In the genomic region with DNA sequence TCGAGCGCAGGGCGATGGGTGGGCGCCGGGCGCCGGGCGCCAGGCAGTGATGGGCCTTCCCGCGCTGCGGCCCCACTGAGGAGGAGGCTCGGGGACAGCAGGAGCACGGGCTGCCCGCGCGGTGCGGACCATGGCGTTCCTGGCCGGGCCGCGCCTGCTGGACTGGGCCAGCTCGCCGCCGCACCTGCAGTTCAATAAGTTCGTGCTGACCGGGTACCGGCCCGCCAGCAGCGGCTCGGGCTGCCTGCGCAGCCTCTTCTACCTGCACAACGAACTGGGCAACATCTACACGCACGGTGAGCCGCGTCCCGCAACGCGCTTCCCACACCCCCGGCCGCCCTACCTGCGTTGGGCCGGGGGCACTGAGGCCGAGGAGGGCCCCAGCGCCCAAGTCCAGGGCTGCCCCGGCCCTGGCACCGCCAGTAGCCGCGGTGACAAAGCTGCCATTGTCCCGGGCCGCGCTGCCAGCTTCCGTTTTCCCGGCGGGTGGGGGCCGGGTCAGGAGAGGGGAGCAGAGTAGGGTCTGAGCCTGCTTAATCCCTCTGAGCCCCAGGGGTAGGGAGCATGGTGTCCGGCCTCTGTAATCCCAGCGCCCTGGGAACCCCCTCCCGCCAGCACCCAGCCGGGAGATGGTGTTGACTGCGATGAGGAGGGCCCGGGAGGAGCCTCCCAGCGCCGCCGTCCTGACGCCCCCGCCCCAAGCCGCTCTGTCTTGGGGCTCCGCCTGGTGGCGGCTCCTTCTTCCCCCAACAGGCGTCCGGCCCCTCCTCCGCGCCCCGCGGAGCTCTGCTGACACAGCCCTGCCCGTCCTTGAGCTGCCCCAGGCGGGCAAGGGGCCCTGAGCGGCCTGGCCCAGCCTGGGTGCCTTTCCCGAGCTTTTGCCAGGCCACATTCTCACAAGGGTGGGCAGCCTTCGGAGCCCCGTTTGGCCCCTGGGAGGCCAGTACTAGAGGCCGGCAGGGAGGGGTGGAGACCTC, we compare ENCODE assay signal across 8 cellular contexts. TPM values are rescaled to one million over a fixed set of nuclear protein-coding genes. Genes with fewer than 3 reads are reported as not detected.
DNase-seq lines count a peak whose midpoint lies in the region; ATAC-seq and TF ChIP-seq lines count a peak whose summit lies in the region.

No MANE protein-coding gene starts in this region.

- peaks cover 4% of the 10 kb centered on the region; the same call in 1 of the 2 replicates for H3K27me3 ChIP-seq in H7 (ENCODE audit: control insufficient read depth, insufficient read depth, low read length)

- H3K4me1 Mint-ChIP-seq in activated B cell treated with CpG ODN at 0.5 μM for 24 hours, result peaks cover 22% of the 10 kb centered on the region
- H3K4me1 Mint-ChIP-seq in central memory CD8-positive, alpha-beta T cell, result peaks cover 15% of the 10 kb centered on the region

- H3K9me3 Mint-ChIP-seq in activated B cell treated with CpG ODN at 0.5 μM for 24 hours, result no peaks in the 10 kb centered on the region
- no peaks in the 10 kb centered on the region for H3K9me3 Mint-ChIP-seq in central memory CD8-positive, alpha-beta T cell

- H3K36me3 Mint-ChIP-seq in activated B cell treated with CpG ODN at 0.5 μM for 24 hours (ENCODE audit: low read depth), result no peaks in the 10 kb centered on the region
- peaks cover 3% of the 10 kb centered on the region for H3K36me3 Mint-ChIP-seq in central memory CD8-positive, alpha-beta T cell (ENCODE audit: insufficient read depth)

- CTCF ChIA-PET in activated B cell treated with CpG ODN at 0.5 μM for 24 hours (lab: Charles Lee), result interaction anchor here (0.6 to 0.9 kb wide), 2 partner anchors 11 to 198 kb away, joined by 3 read pairs; no protein-coding TSS in a partner anchor

- POLR2A ChIA-PET in activated B cell treated with CpG ODN at 0.5 μM for 24 hours (lab: Charles Lee), result interaction anchor here (0.5 to 1.6 kb wide), 4 partner anchors 10 to 211 kb away, joined by 3 to 4 read pairs (median 4); partner anchors contain the start of gene PKMYT1

- intact Hi-C loops in activated B cell treated with CpG ODN at 0.5 μM for 24 hours (cut with micrococcal nuclease), result loop anchor here (1.0 to 2.0 kb wide), 3 partner anchors 10 to 54 kb away; partner anchors contain the start of genes PKMYT1, THOC6 and TNFRSF12A

- peak overlapping the region; percentile 89 for H3K4me3 ChIP-seq in H7 (ENCODE audit: insufficient read depth, low read depth, low read length)

- peak; percentile 97 for DNase-seq in H7
- peak; percentile 68 for DNase-seq in NCI-H2107 (lab: John Stamatoyannopoulos, UW)
- DNase-seq in activated B cell treated with CpG ODN at 0.5 μM for 24 hours, result peak; percentile 53
- peak in 1 of 2 donors; percentile 38 for DNase-seq in central memory CD8-positive, alpha-beta T cell (ENCODE audit: low spot score in 2 of 2)
- peak; percentile 74 for DNase-seq in kidney tubule cell (ENCODE audit: low spot score)
- peak in 3 of 4 experiments; percentile 36 to 81 (median 51) for DNase-seq in stimulated activated CD4-positive, alpha-beta T cell treated with anti-CD3 and anti-CD28 coated beads, Interleukin-1b, Interleukin-23, amount 100 ng/mL, for 24 hours (ENCODE audit: low read depth in 4 of 4, low spot score in 1 of 4)

- H3K9me3 ChIP-seq in ES-I3 (ENCODE audit: control insufficient read depth, insufficient read depth, low read length), result no peaks in the 10 kb centered on the region

- peak overlapping the region; percentile 70 for H3K4me3 Mint-ChIP-seq in activated B cell treated with CpG ODN at 0.5 μM for 24 hours
- peak overlapping the region; percentile 70 for H3K4me3 Mint-ChIP-seq in central memory CD8-positive, alpha-beta T cell

- TF ChIP-seq CTCF in activated B cell treated with CpG ODN at 0.5 μM for 24 hours (IDR thresholded peaks at IDR 0.05), result no peak

- peaks cover 3% of the 10 kb centered on the region; the same call in 1 of the 2 replicates for H3K36me3 ChIP-seq in ES-I3 (ENCODE audit: insufficient read depth, low read length)
- peaks cover 17% of the 10 kb centered on the region for H3K36me3 ChIP-seq in H7 (replicated peaks; ENCODE audit: control insufficient read depth, insufficient read depth, low read length)

- peak; percentile 43 for ATAC-seq in activated B cell treated with CpG ODN at 0.5 μM for 24 hours (ENCODE audit: low read depth)
- peak; percentile 72 for ATAC-seq in central memory CD8-positive, alpha-beta T cell (replicated peaks; ENCODE audit: extremely low read depth, poor library complexity, severe bottlenecking)
- ATAC-seq in HG03439 (IDR thresholded peaks at IDR 0.05; ENCODE audit: unreplicated experiment), result no peak

- H3K27me3 Mint-ChIP-seq in activated B cell treated with CpG ODN at 0.5 μM for 24 hours, result peaks cover 12% of the 10 kb centered on the region
- peaks cover 23% of the 10 kb centered on the region for H3K27me3 Mint-ChIP-seq in central memory CD8-positive, alpha-beta T cell

- no peak overlapping the region for H3K27ac Mint-ChIP-seq in activated B cell treated with CpG ODN at 0.5 μM for 24 hours
- H3K27ac Mint-ChIP-seq in central memory CD8-positive, alpha-beta T cell (ENCODE audit: low read depth), result no peak overlapping the region

- H3K4me1 ChIP-seq in ES-I3 (ENCODE audit: insufficient read depth, low read length), result peaks cover 6% of the 10 kb centered on the region; the same call in 1 of the 2 replicates

- peak overlapping the region; percentile 91 for H3K9ac ChIP-seq in ES-I3 (ENCODE audit: low read depth, low read length)

RNA-seq across cellular contexts. Expression of gene PAQR4, which starts 0.7 kb away (rescaled TPM):
- 62.6 and 65.6 TPM in 2 replicates for total RNA-seq in H7 (2014; rRNA removed; shearing (Covaris generic))
- total RNA-seq in activated B cell treated with CpG ODN at 0.5 μM for 24 hours, result 2.4 and 2.7 TPM in 2 replicates

RNA-seq across cellular contexts. Expression of gene KREMEN2, which starts 5.8 kb away (rescaled TPM):
- 17.6 and 20.9 TPM in 2 replicates for total RNA-seq in H7 (2014; rRNA removed; shearing (Covaris generic))
- 1.3 and 1.7 TPM in 2 replicates for total RNA-seq in activated B cell treated with CpG ODN at 0.5 μM for 24 hours

RNA-seq across cellular contexts. Expression of gene PKMYT1, which starts 10.4 kb away (rescaled TPM):
- total RNA-seq in H7 (2014; rRNA removed; shearing (Covaris generic)), result 85.4 and 94.0 TPM in 2 replicates
- 3.8 and 4.3 TPM in 2 replicates for total RNA-seq in activated B cell treated with CpG ODN at 0.5 μM for 24 hours

RNA-seq across cellular contexts. Expression of gene CLDN9, which starts 42.9 kb away (rescaled TPM):
- 0.21 and 0.48 TPM in 2 replicates for total RNA-seq in H7 (2014; rRNA removed; shearing (Covaris generic))
- total RNA-seq in activated B cell treated with CpG ODN at 0.5 μM for 24 hours, result not detected in 2 replicates

RNA-seq across cellular contexts. Expression of gene CLDN6, which starts 48.1 kb away (rescaled TPM):
- total RNA-seq in H7 (2014; rRNA removed; shearing (Covaris generic)), result 426 and 528 TPM in 2 replicates
- total RNA-seq in activated B cell treated with CpG ODN at 0.5 μM for 24 hours, result not detected in 2 replicates

Comparison
In these comparisons a context has a peak if more than half of its experiments do, and no peak if none do; other contexts are left out.
1. RNA of gene PAQR4, which starts 0.7 kb away (total RNA-seq): 62.6 to 65.6 TPM in H7; 2.4 to 2.7 TPM in activated B cell treated with CpG ODN at 0.5 μM for 24 hours; every median in the first group is over 10 times any median in the second.
2. RNA of gene PKMYT1, which starts 10.4 kb away (total RNA-seq): 85.4 to 94.0 TPM in H7; 3.8 to 4.3 TPM in activated B cell treated with CpG ODN at 0.5 μM for 24 hours; every median in the first group is over 10 times any median in the second.